2 cellular contexts compared by ENCODE assay signal in genomic region chr3:132222868-132223538, GRCh38.
A peak's percentile ranks its signal among the peaks of the same experiment; 100 is the strongest.
TF ChIP-seq lines count a peak whose summit lies in the region.

No MANE protein-coding gene starts in this region.

TF ChIP-seq in GM23338, 12 proteins besides CTCF, POLR2A, EP300 and RAD21:
- TF ChIP-seq ZNF462 (CRISPR knock-in tag; IDR thresholded peaks at IDR 0.05): peak; percentile 34; the same call in 1 of the 2 replicates
- no peak for TF ChIP-seq STAT1 (IDR thresholded peaks at IDR 0.05; ENCODE audit: unreplicated experiment)
- no peak for TF ChIP-seq REST (IDR thresholded peaks at IDR 0.05; ENCODE audit: unreplicated experiment)
- no peak for TF ChIP-seq EZH2 (IDR thresholded peaks at IDR 0.05; ENCODE audit: low read depth, unreplicated experiment)
- TF ChIP-seq ETS1 (IDR thresholded peaks at IDR 0.05): no peak
- no peak for TF ChIP-seq EZH2phosphoT487 (IDR thresholded peaks at IDR 0.05; ENCODE audit: unreplicated experiment)
- TF ChIP-seq NANOG (IDR thresholded peaks at IDR 0.05; ENCODE audit: borderline replicate concordance): no peak

TF ChIP-seq in SK-N-SH, 30 proteins besides CTCF, POLR2A, EP300 and RAD21 (continued from another document):
- TF ChIP-seq RXRA (IDR thresholded peaks at IDR 0.05; ENCODE audit: borderline replicate concordance, low read depth): no peak
- TF ChIP-seq MXI1 (IDR thresholded peaks at IDR 0.05; ENCODE audit: low read depth, low read length): no peak
- no peak for TF ChIP-seq FOSL2 (IDR thresholded peaks at IDR 0.05; ENCODE audit: borderline replicate concordance, low read depth)
TF ChIP-seq in SK-N-SH: peak in this region for 0.
